In the genomic region with DNA sequence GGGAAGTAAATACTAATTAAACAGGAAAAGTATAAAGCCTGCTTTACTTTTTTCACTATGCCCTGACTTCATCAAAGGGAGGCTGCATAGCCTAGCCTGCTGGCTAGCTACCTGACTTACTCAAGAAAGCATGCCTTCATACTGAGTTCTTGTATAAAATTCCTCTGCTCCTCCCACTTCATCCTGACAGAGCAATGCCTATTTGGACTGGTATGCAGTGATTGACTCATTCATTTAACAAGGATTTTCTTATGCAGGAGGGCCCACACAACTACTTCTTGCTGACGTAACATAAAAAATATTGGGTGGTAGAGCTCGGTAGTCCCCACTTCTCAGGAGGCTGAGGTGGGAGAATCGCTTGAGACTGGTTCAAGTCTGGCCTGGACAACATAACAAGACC, we compare ENCODE assay signal across 11 cellular contexts.
DNase-seq lines count a peak whose midpoint lies in the region; ATAC-seq and TF ChIP-seq lines count a peak whose summit lies in the region.
"Had no signal": no experiment of that assay in that cellular context is flagged by ENCODE, and none has a peak within 500 bp of the region (broad histone marks: within the 10 kb centered on the region; RNA-seq: fewer than 3 reads in every experiment).

No MANE protein-coding gene starts in this region.

- intact Hi-C loops in spleen (cut with DNase I; ENCODE audit: low total_unique reads): no loop called here

- no peak overlapping the region for H3K27ac ChIP-seq in spleen

- CTCF ChIA-PET in activated CD8-positive, alpha-beta T cell treated with anti-CD3 and anti-CD28 coated beads, Interleukin-2, amount 10 ng/mL, durations not matched to agents 7 days and 5 days (lab: Charles Lee): interaction anchor here (0.9 to 3.6 kb wide), 5 partner anchors 9 to 528 kb away, joined by 3 to 24 read pairs (median 3); no protein-coding TSS in a partner anchor

- DNase-seq in AG08395 (ENCODE audit: low spot score): peak; percentile 89
- DNase-seq in NCI-H226: peak; percentile 92
- no peak for DNase-seq in effector memory CD8-positive, alpha-beta T cell
- DNase-seq in myocyte (ENCODE audit: low read depth): peak; percentile 24
- DNase-seq in activated CD8-positive, alpha-beta T cell treated with anti-CD3 and anti-CD28 coated beads, Interleukin-2, amount 10 ng/mL, durations not matched to agents 7 days and 5 days: no peak
- no peak for DNase-seq in spleen
- DNase-seq: activated naive CD8-positive, alpha-beta T cell treated with anti-CD3 and anti-CD28 coated beads, Interleukin-2, amount 10 ng/mL, durations not matched to agents 7 days and 5 days; Calu3; NCI-H2171 had no signal

- no peaks in the 10 kb centered on the region for H3K36me3 Mint-ChIP-seq in effector memory CD8-positive, alpha-beta T cell (ENCODE audit: insufficient read depth)
- peaks cover 1% of the 10 kb centered on the region for H3K36me3 Mint-ChIP-seq in activated CD8-positive, alpha-beta T cell treated with anti-CD3 and anti-CD28 coated beads, Interleukin-2, amount 10 ng/mL, durations not matched to agents 7 days and 5 days (ENCODE audit: low read depth)
- H3K36me3 Mint-ChIP-seq: activated naive CD8-positive, alpha-beta T cell treated with anti-CD3 and anti-CD28 coated beads, Interleukin-2, amount 10 ng/mL, durations not matched to agents 7 days and 5 days had no signal

- no peak overlapping the region for H3K4me3 Mint-ChIP-seq in effector memory CD8-positive, alpha-beta T cell
- no peak overlapping the region for H3K4me3 Mint-ChIP-seq in activated CD8-positive, alpha-beta T cell treated with anti-CD3 and anti-CD28 coated beads, Interleukin-2, amount 10 ng/mL, durations not matched to agents 7 days and 5 days
- H3K4me3 Mint-ChIP-seq: activated naive CD8-positive, alpha-beta T cell treated with anti-CD3 and anti-CD28 coated beads, Interleukin-2, amount 10 ng/mL, durations not matched to agents 7 days and 5 days had no signal

- no peak overlapping the region for H3K4me3 ChIP-seq in spleen

- no peak for TF ChIP-seq CTCF in spleen (IDR thresholded peaks at IDR 0.05 in 8 of 11, conservative IDR thresholded peaks at IDR 0.05 in 3 of 11)

- no peak for ATAC-seq in effector memory CD8-positive, alpha-beta T cell (replicated peaks)
- ATAC-seq in GM18907 (IDR thresholded peaks at IDR 0.05; ENCODE audit: unreplicated experiment) (no peak), HG03159 (IDR thresholded peaks at IDR 0.05; ENCODE audit: unreplicated experiment) (no peak)
- ATAC-seq in activated CD8-positive, alpha-beta T cell treated with anti-CD3 and anti-CD28 coated beads, Interleukin-2, amount 10 ng/mL, durations not matched to agents 7 days and 5 days: no peak

- H3K4me1 Mint-ChIP-seq in effector memory CD8-positive, alpha-beta T cell (ENCODE audit: low read depth in 2 of 2): no peaks in the 10 kb centered on the region
- H3K4me1 Mint-ChIP-seq in activated CD8-positive, alpha-beta T cell treated with anti-CD3 and anti-CD28 coated beads, Interleukin-2, amount 10 ng/mL, durations not matched to agents 7 days and 5 days (ENCODE audit: low read depth): no peaks in the 10 kb centered on the region
- H3K4me1 Mint-ChIP-seq: activated naive CD8-positive, alpha-beta T cell treated with anti-CD3 and anti-CD28 coated beads, Interleukin-2, amount 10 ng/mL, durations not matched to agents 7 days and 5 days had no signal

- no peaks in the 10 kb centered on the region for H3K9me3 ChIP-seq in spleen

- POLR2A ChIA-PET in activated CD8-positive, alpha-beta T cell treated with anti-CD3 and anti-CD28 coated beads, Interleukin-2, amount 10 ng/mL, durations not matched to agents 7 days and 5 days (lab: Charles Lee): no interaction called here

- no peak for TF ChIP-seq POLR2A in spleen (IDR thresholded peaks at IDR 0.05)

- no peaks in the 10 kb centered on the region for H3K27me3 ChIP-seq in spleen (replicated peaks in 1 of 7)

- H3K4me1 ChIP-seq in spleen: peaks cover 0 to 12% (median 0%) of the 10 kb centered on the region in 6 donors

- no peaks in the 10 kb centered on the region for H3K27me3 Mint-ChIP-seq in effector memory CD8-positive, alpha-beta T cell
- no peaks in the 10 kb centered on the region for H3K27me3 Mint-ChIP-seq in activated CD8-positive, alpha-beta T cell treated with anti-CD3 and anti-CD28 coated beads, Interleukin-2, amount 10 ng/mL, durations not matched to agents 7 days and 5 days (ENCODE audit: low read depth)
- H3K27me3 Mint-ChIP-seq: activated naive CD8-positive, alpha-beta T cell treated with anti-CD3 and anti-CD28 coated beads, Interleukin-2, amount 10 ng/mL, durations not matched to agents 7 days and 5 days had no signal

- WGBS in spleen, 5 donors: 80 to 91% (median 89%) methylated on average over 3 of the region's 3 CpGs

- peaks cover 0 to 89% (median 2%) of the 10 kb centered on the region in 6 donors for H3K36me3 ChIP-seq in spleen

- peak overlapping the region; percentile 35 to 61 for H3K27ac Mint-ChIP-seq in effector memory CD8-positive, alpha-beta T cell
- no peak overlapping the region for H3K27ac Mint-ChIP-seq in activated CD8-positive, alpha-beta T cell treated with anti-CD3 and anti-CD28 coated beads, Interleukin-2, amount 10 ng/mL, durations not matched to agents 7 days and 5 days
- H3K27ac Mint-ChIP-seq: activated naive CD8-positive, alpha-beta T cell treated with anti-CD3 and anti-CD28 coated beads, Interleukin-2, amount 10 ng/mL, durations not matched to agents 7 days and 5 days had no signal

- H3K9me3 Mint-ChIP-seq in effector memory CD8-positive, alpha-beta T cell: no peaks in the 10 kb centered on the region
- no peaks in the 10 kb centered on the region for H3K9me3 Mint-ChIP-seq in activated CD8-positive, alpha-beta T cell treated with anti-CD3 and anti-CD28 coated beads, Interleukin-2, amount 10 ng/mL, durations not matched to agents 7 days and 5 days (ENCODE audit: insufficient read depth)
- H3K9me3 Mint-ChIP-seq: activated naive CD8-positive, alpha-beta T cell treated with anti-CD3 and anti-CD28 coated beads, Interleukin-2, amount 10 ng/mL, durations not matched to agents 7 days and 5 days had no signal

Comparison
In these comparisons a context has a peak if more than half of its experiments do, and no peak if none do; other contexts are left out.
1. DNase-seq: peak in AG08395 (single experiment), NCI-H226 (single experiment) and myocyte (single experiment); none in effector memory CD8-positive, alpha-beta T cell (0 of 3), activated CD8-positive, alpha-beta T cell treated with anti-CD3 and anti-CD28 coated beads, Interleukin-2, amount 10 ng/mL, durations not matched to agents 7 days and 5 days (single experiment) and spleen (single experiment).